ENCODE assay signal across 1 cellular context in the genomic region with DNA sequence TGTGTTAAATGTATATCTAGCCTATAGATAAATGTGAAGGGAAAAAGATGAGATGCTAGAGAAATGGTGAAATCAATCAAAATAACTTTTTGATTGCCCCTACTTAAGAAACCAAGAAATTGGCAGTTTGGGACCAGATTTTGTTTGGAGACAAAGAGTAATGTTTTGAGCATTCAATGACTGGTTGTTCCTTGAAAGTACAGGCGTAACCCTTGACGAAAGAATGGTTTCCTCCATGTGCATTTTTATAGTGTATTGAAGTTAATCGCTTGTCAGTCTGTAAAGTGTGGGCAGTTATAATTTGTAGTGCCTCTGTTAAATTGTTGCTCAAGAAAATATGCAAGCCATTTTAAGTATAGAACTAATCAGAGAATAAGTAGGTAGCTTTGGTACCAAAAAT.
TF ChIP-seq lines count a peak whose summit lies in the region.

No MANE protein-coding gene starts in this region.

TF ChIP-seq in A549, 52 proteins besides CTCF, POLR2A, EP300 and RAD21 (continued from another document):
- TF ChIP-seq, protein P1, sequence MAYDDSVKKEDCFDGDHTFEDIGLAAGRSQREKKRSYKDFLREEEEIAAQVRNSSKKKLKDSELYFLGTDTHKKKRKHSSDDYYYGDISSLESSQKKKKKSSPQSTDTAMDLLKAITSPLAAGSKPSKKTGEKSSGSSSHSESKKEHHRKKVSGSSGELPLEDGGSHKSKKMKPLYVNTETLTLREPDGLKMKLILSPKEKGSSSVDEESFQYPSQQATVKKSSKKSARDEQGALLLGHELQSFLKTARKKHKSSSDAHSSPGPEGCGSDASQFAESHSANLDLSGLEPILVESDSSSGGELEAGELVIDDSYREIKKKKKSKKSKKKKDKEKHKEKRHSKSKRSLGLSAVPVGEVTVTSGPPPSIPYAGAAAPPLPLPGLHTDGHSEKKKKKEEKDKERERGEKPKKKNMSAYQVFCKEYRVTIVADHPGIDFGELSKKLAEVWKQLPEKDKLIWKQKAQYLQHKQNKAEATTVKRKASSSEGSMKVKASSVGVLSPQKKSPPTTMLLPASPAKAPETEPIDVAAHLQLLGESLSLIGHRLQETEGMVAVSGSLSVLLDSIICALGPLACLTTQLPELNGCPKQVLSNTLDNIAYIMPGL (CRISPR knock-in tag; IDR thresholded peaks at IDR 0.05; ENCODE audit: borderline replicate concordance), result no peak
